ENCODE assay signal across 9 cellular contexts in the genomic region with DNA sequence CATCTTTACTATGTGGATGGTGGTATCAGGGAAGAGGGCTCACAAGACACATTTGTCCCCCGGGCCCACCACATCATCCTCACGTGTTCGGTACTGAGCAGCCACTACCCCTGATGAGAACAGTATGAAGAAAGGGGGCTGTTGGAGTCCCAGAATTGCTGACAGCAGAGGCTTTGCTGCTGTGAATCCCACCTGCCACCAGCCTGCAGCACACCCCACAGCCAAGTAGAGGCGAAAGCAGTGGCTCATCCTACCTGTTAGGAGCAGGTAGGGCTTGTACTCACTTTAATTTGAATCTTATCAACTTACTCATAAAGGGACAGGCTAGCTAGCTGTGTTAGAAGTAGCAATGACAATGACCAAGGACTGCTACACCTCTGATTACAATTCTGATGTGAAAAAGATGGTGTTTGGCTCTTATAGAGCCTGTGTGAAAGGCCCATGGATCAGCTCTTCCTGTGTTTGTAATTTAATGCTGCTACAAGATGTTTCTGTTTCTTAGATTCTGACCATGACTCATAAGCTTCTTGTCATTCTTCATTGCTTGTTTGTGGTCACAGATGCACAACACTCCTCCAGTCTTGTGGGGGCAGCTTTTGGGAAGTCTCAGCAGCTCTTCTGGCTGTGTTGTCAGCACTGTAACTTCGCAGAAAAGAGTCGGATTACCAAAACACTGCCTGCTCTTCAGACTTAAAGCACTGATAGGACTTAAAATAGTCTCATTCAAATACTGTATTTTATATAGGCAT. TPM values are rescaled to one million over a fixed set of nuclear protein-coding genes. Genes with fewer than 3 reads are reported as not detected.
DNase-seq lines count a peak whose midpoint lies in the region; ATAC-seq, FAIRE-seq and TF ChIP-seq lines count a peak whose summit lies in the region.
"Had no signal": no experiment of that assay in that cellular context is flagged by ENCODE, and none has a peak within 500 bp of the region (broad histone marks: within the 10 kb centered on the region; RNA-seq: fewer than 3 reads in every experiment).

No MANE protein-coding gene starts in this region.

- no peak overlapping the region for H3K4me3 ChIP-seq in ACC112 (ENCODE audit: low read depth, low read length)
- no peak overlapping the region for H3K4me3 ChIP-seq in endothelial cell of umbilical vein (replicated peaks in 1 of 3; ENCODE audit: insufficient read depth in 1 of 3, low read depth in 1 of 3, low read length in 3 of 3)
- H3K4me3 ChIP-seq in skin epidermis = no peak overlapping the region
- no peak overlapping the region for H3K4me3 ChIP-seq in OCI-LY7 (ENCODE audit: low read depth, low read length, poor library complexity, severe bottlenecking)
- H3K4me3 ChIP-seq: thoracic aorta had no signal

- H4K20me1 ChIP-seq in endothelial cell of umbilical vein (replicated peaks; ENCODE audit: control insufficient read depth, extremely low read depth, insufficient read depth, low read length) (no peaks in the 10 kb centered on the region), OCI-LY7 (ENCODE audit: insufficient read depth, low read length) (no peaks in the 10 kb centered on the region)

- H3K27me3 ChIP-seq in ACC112 (ENCODE audit: insufficient read depth, low read length) (no peaks in the 10 kb centered on the region), endothelial cell of umbilical vein (ENCODE audit: control insufficient read depth in 2 of 2, insufficient read depth in 2 of 2, low read length in 2 of 2) (peaks cover 8 to 15% of the 10 kb centered on the region in 2 experiments)

- intact Hi-C loops in endothelial cell of umbilical vein (cut with micrococcal nuclease) = no loop called here
- intact Hi-C loops in OCI-LY7 (cut with micrococcal nuclease; ENCODE audit: unreplicated experiment) = no loop called here

- CTCF ChIA-PET in endothelial cell of umbilical vein (lab: Charles Lee) = interaction anchor here (0.8 to 1.2 kb wide), 2 partner anchors 73 to 127 kb away, joined by 3 to 4 read pairs; no protein-coding TSS in a partner anchor
- CTCF ChIA-PET in OCI-LY7 (lab: Charles Lee; ENCODE audit: unreplicated experiment) = interaction anchor here (0.6 to 1.2 kb wide), 2 partner anchors 10 to 76 kb away, joined by 3 to 14 read pairs; no protein-coding TSS in a partner anchor

- FAIRE-seq in endothelial cell of umbilical vein (lab: Jason Lieb, UNC) = peak; percentile 66

- no peaks in the 10 kb centered on the region for H3K9me1 ChIP-seq in endothelial cell of umbilical vein (replicated peaks; ENCODE audit: control insufficient read depth, extremely low read depth, insufficient read depth, low read length)

- DNase-seq in RKO (ENCODE audit: low spot score) (peak; percentile 78), endothelial cell of umbilical vein (ENCODE audit: low read depth, low spot score) (peak; percentile 38), OCI-LY7 (ENCODE audit: low spot score) (no peak), NCI-H2081 treated with DMSO at 0.1 percent for 48 hours (lab: John Stamatoyannopoulos, UW) (no peak)

- no peaks in the 10 kb centered on the region for H3K36me3 ChIP-seq in ACC112 (ENCODE audit: insufficient read depth, low read length)
- H3K36me3 ChIP-seq in endothelial cell of umbilical vein (ENCODE audit: control insufficient read depth in 2 of 2, extremely low read depth in 1 of 2, insufficient read depth in 2 of 2, low read length in 2 of 2) = no peaks in the 10 kb centered on the region
- H3K36me3 ChIP-seq in OCI-LY7 (ENCODE audit: insufficient read depth, low read length) = no peaks in the 10 kb centered on the region
- H3K36me3 ChIP-seq: thoracic aorta had no signal

- POLR2A ChIA-PET in endothelial cell of umbilical vein (lab: Charles Lee) = no interaction called here
- POLR2A ChIA-PET in OCI-LY7 (lab: Charles Lee) = interaction anchor here (0.7 to 1.0 kb wide), 2 partner anchors 8 to 11 kb away, joined by 3 to 4 read pairs; no protein-coding TSS in a partner anchor

- peaks cover 12% of the 10 kb centered on the region for H3K4me1 ChIP-seq in ACC112 (ENCODE audit: control insufficient read depth, insufficient read depth, low read length, unreplicated experiment)
- peaks cover 6% of the 10 kb centered on the region for H3K4me1 ChIP-seq in endothelial cell of umbilical vein (ENCODE audit: control insufficient read depth, extremely low read depth, insufficient read depth, low read length)
- H3K4me1 ChIP-seq in OCI-LY7 (ENCODE audit: insufficient read depth, low read length, poor library complexity, severe bottlenecking) = peaks cover 66% of the 10 kb centered on the region

- H3K9me2 ChIP-seq in OCI-LY7 (ENCODE audit: insufficient read depth, low read length) = no peaks in the 10 kb centered on the region

- dilution Hi-C loops in endothelial cell of umbilical vein (cut with MboI; ENCODE audit: extremely low pct_ligation_motif_present, low sequenced_read_pairs) = no loop called here

- peak; percentile 76 for ATAC-seq in GM18511 (IDR thresholded peaks at IDR 0.05; ENCODE audit: unreplicated experiment)
- peak; percentile 77 for ATAC-seq in HG02973 (IDR thresholded peaks at IDR 0.05; ENCODE audit: unreplicated experiment)

- H3K4me2 ChIP-seq in endothelial cell of umbilical vein (ENCODE audit: insufficient read depth, low read length) = no peak overlapping the region
- no peak overlapping the region for H3K4me2 ChIP-seq in OCI-LY7 (ENCODE audit: low read length)

- H3K9me3 ChIP-seq in endothelial cell of umbilical vein (replicated peaks; ENCODE audit: control insufficient read depth, insufficient read depth, low read length) = no peaks in the 10 kb centered on the region
- no peaks in the 10 kb centered on the region for H3K9me3 ChIP-seq in OCI-LY7 (ENCODE audit: low read length)
- H3K9me3 ChIP-seq: thoracic aorta had no signal

- TF ChIP-seq CTCF in endothelial cell of umbilical vein (IDR thresholded peaks at IDR 0.05; ENCODE audit: extremely low read depth in 1 of 2, insufficient read depth in 1 of 2, low read depth in 1 of 2, low read length in 2 of 2) (no peak), OCI-LY7 (conservative IDR thresholded peaks at IDR 0.05; ENCODE audit: low read length) (no peak)

- no peak overlapping the region for H3K9ac ChIP-seq in endothelial cell of umbilical vein (replicated peaks; ENCODE audit: extremely low read depth, insufficient read depth, low read length)

- no peak for TF ChIP-seq POLR2A in endothelial cell of umbilical vein (IDR thresholded peaks at IDR 0.05; ENCODE audit: low read depth, low read length)

- H2AFZ ChIP-seq in ACC112 (ENCODE audit: low read length, unreplicated experiment) (peak overlapping the region; percentile 79), endothelial cell of umbilical vein (ENCODE audit: low read depth, low read length) (no peak overlapping the region), OCI-LY7 (ENCODE audit: low read length) (no peak overlapping the region)

- no TSS peak for BruUV-seq in endothelial cell of umbilical vein (replicated peaks; lab: Mats Ljungman, UMichigan)
- BruUV-seq in OCI-LY7 (replicated peaks; lab: Mats Ljungman, UMichigan) = no TSS peak

- H3K79me2 ChIP-seq in ACC112 (ENCODE audit: control insufficient read depth, insufficient read depth, low read length, unreplicated experiment) = no peaks in the 10 kb centered on the region
- no peaks in the 10 kb centered on the region for H3K79me2 ChIP-seq in endothelial cell of umbilical vein (ENCODE audit: control insufficient read depth, insufficient read depth, low read length)
- H3K79me2 ChIP-seq in OCI-LY7 (ENCODE audit: insufficient read depth, low read depth, low read length) = no peaks in the 10 kb centered on the region

- peak overlapping the region; percentile 62 for H3K27ac ChIP-seq in ACC112 (ENCODE audit: low read depth, low read length)
- H3K27ac ChIP-seq in endothelial cell of umbilical vein (ENCODE audit: insufficient read depth, low read depth, low read length) = no peak overlapping the region
- peak overlapping the region in 18 of 21 experiments; percentile 41 to 89 (median 67) for H3K27ac ChIP-seq in skin epidermis
- H3K27ac ChIP-seq in OCI-LY7 (ENCODE audit: low read depth, low read length, poor library complexity, severe bottlenecking) = no peak overlapping the region
- H3K27ac ChIP-seq: thoracic aorta had no signal

TF ChIP-seq in endothelial cell of umbilical vein, 7 proteins besides CTCF, POLR2A, EP300 and RAD21 (continues in another document):
- TF ChIP-seq JUN (IDR thresholded peaks at IDR 0.05; ENCODE audit: borderline replicate concordance, insufficient read depth, insufficient read length, low read depth) (no peak), MYC (IDR thresholded peaks at IDR 0.05; ENCODE audit: low read depth, low read length) (no peak), GATA2 (IDR thresholded peaks at IDR 0.05; ENCODE audit: insufficient read depth, insufficient read length, low read depth, low read length) (no peak), FOS (IDR thresholded peaks at IDR 0.05; ENCODE audit: borderline replicate concordance, insufficient read depth, low read length) (peak; percentile 59)
- TF ChIP-seq, protein P1, sequence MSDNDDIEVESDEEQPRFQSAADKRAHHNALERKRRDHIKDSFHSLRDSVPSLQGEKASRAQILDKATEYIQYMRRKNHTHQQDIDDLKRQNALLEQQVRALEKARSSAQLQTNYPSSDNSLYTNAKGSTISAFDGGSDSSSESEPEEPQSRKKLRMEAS (IDR thresholded peaks at IDR 0.05; ENCODE audit: insufficient read depth, insufficient read length) = no peak

RNA-seq across cellular contexts. Expression of a gene that starts 9.1 kb away (rescaled TPM):
- total RNA-seq in endothelial cell of umbilical vein = 17.7 and 19.9 TPM in 2 replicates
- 7.3 and 9.7 TPM in 2 replicates for polyA plus RNA-seq in endothelial cell of umbilical vein
- 12.0 and 12.2 TPM in 2 replicates for polyA plus RNA-seq in endothelial cell of umbilical vein (2011; cell fraction: cytosol; rRNA removed)
- 20.1 and 26.7 TPM in 2 replicates for polyA plus RNA-seq in endothelial cell of umbilical vein (2011; cell fraction: nucleus; rRNA removed)
- 28.8 and 33.4 TPM in 2 replicates for polyA plus RNA-seq in endothelial cell of umbilical vein (2012)
- 12.2 and 12.7 TPM in 2 replicates for polyA minus RNA-seq in endothelial cell of umbilical vein
- 3.9 TPM for polyA minus RNA-seq in endothelial cell of umbilical vein (2011; cell fraction: cytosol; rRNA and poly(A)+ RNA removed)
- 7.3 and 9.9 TPM in 2 replicates for polyA minus RNA-seq in endothelial cell of umbilical vein (2011; cell fraction: nucleus; rRNA and poly(A)+ RNA removed)
- total RNA-seq in OCI-LY7 (2014; rRNA removed; shearing (Covaris generic)) = 13.2 and 16.7 TPM in 2 replicates
- total RNA-seq in OCI-LY7 (2022) = 33.6 and 38.8 TPM in 2 replicates

RNA-seq across cellular contexts. Expression of a gene that starts 52.3 kb away (rescaled TPM):
- 0.22 TPM in 1 of 2 replicates, not detected in the other for total RNA-seq in endothelial cell of umbilical vein
- 0.03 and 0.04 TPM in 2 replicates for polyA plus RNA-seq in endothelial cell of umbilical vein
- polyA plus RNA-seq in endothelial cell of umbilical vein (2011; cell fraction: cytosol; rRNA removed) = 0.03 TPM in 2 replicates
- not detected in 2 replicates for polyA plus RNA-seq in endothelial cell of umbilical vein (2011; cell fraction: nucleus; rRNA removed)
- 0.16 TPM in 1 of 2 replicates, not detected in the other for polyA plus RNA-seq in endothelial cell of umbilical vein (2012)
- not detected in 2 replicates for polyA minus RNA-seq in endothelial cell of umbilical vein
- polyA minus RNA-seq in endothelial cell of umbilical vein (2011; cell fraction: cytosol; rRNA and poly(A)+ RNA removed) = not detected
- polyA minus RNA-seq in endothelial cell of umbilical vein (2011; cell fraction: nucleus; rRNA and poly(A)+ RNA removed) = not detected in 2 replicates
- 0.05 TPM in 1 of 2 replicates, not detected in the other for total RNA-seq in OCI-LY7 (2014; rRNA removed; shearing (Covaris generic))
- 0.06 TPM in 1 of 2 replicates, not detected in the other for total RNA-seq in OCI-LY7 (2022)

Comparison
In these comparisons a context has a peak if more than half of its experiments do, and no peak if none do; other contexts are left out.
1. H3K27ac ChIP-seq: peak in ACC112 (single experiment) and skin epidermis (18 of 21); none in endothelial cell of umbilical vein (single experiment) and OCI-LY7 (single experiment).
2. DNase-seq: peak in RKO (single experiment) and endothelial cell of umbilical vein (single experiment); none in OCI-LY7 (single experiment) and NCI-H2081 treated with DMSO at 0.1 percent for 48 hours (single experiment).